10 cellular contexts compared by ENCODE assay signal in the genomic region with DNA sequence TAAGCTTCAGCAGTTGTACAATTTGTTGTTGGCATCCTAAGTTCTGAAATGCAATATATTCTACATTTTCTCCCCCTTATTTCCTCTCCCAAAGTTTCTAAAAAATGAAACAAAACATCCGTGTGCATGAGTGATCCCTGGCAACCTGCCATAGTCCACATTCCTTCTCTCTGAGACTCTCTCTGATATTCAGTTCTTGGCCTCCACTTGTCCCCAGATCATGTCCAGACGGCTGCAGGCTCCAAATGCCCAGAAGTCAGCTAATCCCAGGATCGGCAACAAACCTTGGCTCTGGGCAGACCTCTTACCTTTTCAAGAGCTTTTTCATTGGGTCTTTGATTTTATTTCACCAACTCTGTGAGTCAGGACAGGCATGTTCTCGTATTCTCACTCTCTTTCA.
A peak's percentile ranks its signal among the peaks of the same experiment; 100 is the strongest.
DNase-seq lines count a peak whose midpoint lies in the region; ATAC-seq, FAIRE-seq and TF ChIP-seq lines count a peak whose summit lies in the region.
"Had no signal": no experiment of that assay in that cellular context is flagged by ENCODE, and none has a peak within 500 bp of the region (broad histone marks: within the 10 kb centered on the region; RNA-seq: fewer than 3 reads in every experiment).

No MANE protein-coding gene starts in this region.

- no peaks in the 10 kb centered on the region for H4K20me1 ChIP-seq in astrocyte (ENCODE audit: insufficient read depth, low read length)

- no peaks in the 10 kb centered on the region for H3K9me3 ChIP-seq in astrocyte (ENCODE audit: insufficient read depth, low read depth, low read length)

- no peaks in the 10 kb centered on the region for H3K36me3 ChIP-seq in astrocyte (ENCODE audit: insufficient read depth, low read length)

- H3K27ac ChIP-seq in astrocyte (ENCODE audit: low read depth, low read length): no peak overlapping the region
- H3K27ac ChIP-seq in skin epidermis: peak overlapping the region in 16 of 21 experiments; percentile 1 to 80 (median 66)

- peak overlapping the region; percentile 40 for H2AFZ ChIP-seq in astrocyte (ENCODE audit: low read depth, low read length)

- ATAC-seq in left ventricle myocardium superior (peak; percentile 68), HG03460 (IDR thresholded peaks at IDR 0.05; ENCODE audit: unreplicated experiment) (no peak)
- ATAC-seq: effector memory CD8-positive, alpha-beta T cell; T-helper 17 cell had no signal

- H3K4me3 ChIP-seq in astrocyte (ENCODE audit: insufficient read depth, low read depth, low read length) (no peak overlapping the region), skin epidermis (no peak overlapping the region)

- H3K27me3 Mint-ChIP-seq in astrocyte (ENCODE audit: low read depth, unreplicated experiment): peaks cover 10% of the 10 kb centered on the region

- peaks cover 38% of the 10 kb centered on the region for H3K4me1 Mint-ChIP-seq in astrocyte (ENCODE audit: low read depth, unreplicated experiment)

- H3K4me2 ChIP-seq in astrocyte (ENCODE audit: low read length): peak overlapping the region; percentile 46

- H3K9ac ChIP-seq in astrocyte (ENCODE audit: low read length): no peak overlapping the region

- H3K36me3 Mint-ChIP-seq in astrocyte (ENCODE audit: low read depth, unreplicated experiment): no peaks in the 10 kb centered on the region

- no peak for TF ChIP-seq CTCF in astrocyte (IDR thresholded peaks at IDR 0.05; ENCODE audit: insufficient read depth, low read depth, low read length)

- DNase-seq in H4 (ENCODE audit: low spot score): peak; percentile 60
- DNase-seq in astrocyte (ENCODE audit: low read depth): peak; percentile 85
- DNase-seq in left ventricle myocardium superior: peak; percentile 51
- no peak for DNase-seq in NCI-H82 (lab: John Stamatoyannopoulos, UW)
- no peak for DNase-seq in activated CD4-positive, CD25-positive, alpha-beta regulatory T cell treated with anti-CD3 and anti-CD28 coated beads, Interleukin-2, amount 50 U/mL, for 72 hours
- DNase-seq in activated T-cell treated with anti-CD3 and anti-CD28 coated beads, Interleukin-2, amount 50 U/mL, for 1 hour: no peak
- DNase-seq: effector memory CD8-positive, alpha-beta T cell; T-helper 17 cell had no signal

- H3K9me3 Mint-ChIP-seq in astrocyte (ENCODE audit: unreplicated experiment): no peaks in the 10 kb centered on the region
- H3K9me3 Mint-ChIP-seq: effector memory CD8-positive, alpha-beta T cell had no signal

- H3K27ac Mint-ChIP-seq in astrocyte (ENCODE audit: unreplicated experiment): peak overlapping the region; percentile 18
- H3K27ac Mint-ChIP-seq: effector memory CD8-positive, alpha-beta T cell; T-helper 17 cell had no signal

- peak; percentile 90 for FAIRE-seq in astrocyte (lab: Jason Lieb, UNC)

- no peak overlapping the region for H3K4me3 Mint-ChIP-seq in astrocyte (ENCODE audit: unreplicated experiment)
- H3K4me3 Mint-ChIP-seq: effector memory CD8-positive, alpha-beta T cell; T-helper 17 cell had no signal

- H3K4me1 ChIP-seq in astrocyte (ENCODE audit: insufficient read depth, low read length): peaks cover 32% of the 10 kb centered on the region

- H3K27me3 ChIP-seq in astrocyte (ENCODE audit: insufficient read depth, low read length): peaks cover 4% of the 10 kb centered on the region

- H3K79me2 ChIP-seq in astrocyte (ENCODE audit: insufficient read depth, low read length): no peaks in the 10 kb centered on the region

- intact Hi-C loops in left ventricle myocardium superior (cut with micrococcal nuclease): no loop called here

Comparison
In these comparisons a context has a peak if more than half of its experiments do, and no peak if none do; other contexts are left out.
1. DNase-seq: peak in H4 (single experiment), astrocyte (single experiment) and left ventricle myocardium superior (single experiment); none in NCI-H82 (single experiment), activated CD4-positive, CD25-positive, alpha-beta regulatory T cell treated with anti-CD3 and anti-CD28 coated beads, Interleukin-2, amount 50 U/mL, for 72 hours (single experiment) and activated T-cell treated with anti-CD3 and anti-CD28 coated beads, Interleukin-2, amount 50 U/mL, for 1 hour (single experiment).